ENCODE assay signal across 23 cellular contexts in genomic region chr7:118243695-118244094, GRCh38. TPM values are rescaled to one million over a fixed set of nuclear protein-coding genes. Genes with fewer than 3 reads are reported as not detected.
DNase-seq lines count a peak whose midpoint lies in the region; ATAC-seq, FAIRE-seq and TF ChIP-seq lines count a peak whose summit lies in the region.
"Had no signal": no experiment of that assay in that cellular context is flagged by ENCODE, and none has a peak within 500 bp of the region (broad histone marks: within the 10 kb centered on the region; RNA-seq: fewer than 3 reads in every experiment).

No MANE protein-coding gene starts in this region.

- TF ChIP-seq CTCF in testis (IDR thresholded peaks at IDR 0.05), result no peak
- TF ChIP-seq CTCF in pancreas (IDR thresholded peaks at IDR 0.05), result no peak

- H3K9me3 Mint-ChIP-seq in memory B cell, result no peaks in the 10 kb centered on the region
- peaks cover 0 to 3% of the 10 kb centered on the region in 2 donors for H3K9me3 Mint-ChIP-seq in stimulated activated naive B cell treated with anti-CD40 and anti-IgM and Interleukin-4, amounts not matched to agents 10 μg/mL and 1 μg/mL and 100 μg/mL, for 72 hours
- H3K9me3 Mint-ChIP-seq: CD8-positive, alpha-beta T cell had no signal

- no peak for FAIRE-seq in pancreas (lab: Jason Lieb, UNC)
- FAIRE-seq: A204.1, D721Med, GM12891, GM19239 had no signal

- H3K27ac ChIP-seq in testis, result no peak overlapping the region
- no peak overlapping the region for H3K27ac ChIP-seq in pancreas
- H3K27ac ChIP-seq: BLaER1 treated with 17β-estradiol and CSF1 and Interleukin-3, amounts not matched to agents 10 nM and 100 nM; C4-2B had no signal

- peak overlapping the region; percentile 35 for H3K27ac Mint-ChIP-seq in memory B cell
- H3K27ac Mint-ChIP-seq in stimulated activated naive B cell treated with anti-CD40 and anti-IgM and Interleukin-4, amounts not matched to agents 10 μg/mL and 1 μg/mL and 100 μg/mL, for 72 hours, result no peak overlapping the region
- H3K27ac Mint-ChIP-seq: CD4-positive, alpha-beta T cell; CD8-positive, alpha-beta T cell had no signal

- no peaks in the 10 kb centered on the region for H3K27me3 Mint-ChIP-seq in memory B cell
- peaks cover 9 to 12% of the 10 kb centered on the region in 2 donors for H3K27me3 Mint-ChIP-seq in stimulated activated naive B cell treated with anti-CD40 and anti-IgM and Interleukin-4, amounts not matched to agents 10 μg/mL and 1 μg/mL and 100 μg/mL, for 72 hours

- DNase-seq in memory B cell (ENCODE audit: low spot score in 2 of 2), result no peak
- DNase-seq in stimulated activated naive B cell treated with anti-CD40 and anti-IgM and Interleukin-4, amounts not matched to agents 10 μg/mL and 1 μg/mL and 100 μg/mL, for 72 hours, result no peak
- no peak for DNase-seq in testis
- DNase-seq in pancreas, result no peak
- no peak for DNase-seq in GM19238 (ENCODE audit: insufficient read length, low spot score)
- DNase-seq: 8988T; ACHN; Caco-2; Calu3; CD4-positive, alpha-beta T cell; CD8-positive, alpha-beta T cell; DMS79; DND-41; EL; GDM1 had no signal

- no peaks in the 10 kb centered on the region for H3K9me3 ChIP-seq in testis
- no peaks in the 10 kb centered on the region for H3K9me3 ChIP-seq in pancreas
- H3K9me3 ChIP-seq: BLaER1 treated with 17β-estradiol and CSF1 and Interleukin-3, amounts not matched to agents 10 nM and 100 nM; Caco-2 had no signal

- WGBS in testis, 2 donors, result 90 to 100% methylated on average over 1 of the region's 1 CpG
- 47 to 50% methylated on average over 1 of the region's 1 CpG for WGBS in pancreas, 2 donors

- no peaks in the 10 kb centered on the region for H3K36me3 Mint-ChIP-seq in memory B cell
- H3K36me3 Mint-ChIP-seq in stimulated activated naive B cell treated with anti-CD40 and anti-IgM and Interleukin-4, amounts not matched to agents 10 μg/mL and 1 μg/mL and 100 μg/mL, for 72 hours, result peaks cover 0 to 2% of the 10 kb centered on the region in 2 donors
- H3K36me3 Mint-ChIP-seq: CD8-positive, alpha-beta T cell had no signal

- H3K4me3 Mint-ChIP-seq in memory B cell, result no peak overlapping the region
- H3K4me3 Mint-ChIP-seq in stimulated activated naive B cell treated with anti-CD40 and anti-IgM and Interleukin-4, amounts not matched to agents 10 μg/mL and 1 μg/mL and 100 μg/mL, for 72 hours, result no peak overlapping the region
- H3K4me3 Mint-ChIP-seq: CD4-positive, alpha-beta T cell; CD8-positive, alpha-beta T cell had no signal

- H3K4me1 Mint-ChIP-seq in memory B cell, result no peaks in the 10 kb centered on the region
- peaks cover 2 to 4% of the 10 kb centered on the region in 2 donors for H3K4me1 Mint-ChIP-seq in stimulated activated naive B cell treated with anti-CD40 and anti-IgM and Interleukin-4, amounts not matched to agents 10 μg/mL and 1 μg/mL and 100 μg/mL, for 72 hours

- H3K27me3 ChIP-seq in testis (no peaks in the 10 kb centered on the region), pancreas (no peaks in the 10 kb centered on the region)
- H3K27me3 ChIP-seq: BLaER1 treated with 17β-estradiol and CSF1 and Interleukin-3, amounts not matched to agents 10 nM and 100 nM had no signal

- H3K4me1 ChIP-seq in testis (no peaks in the 10 kb centered on the region), pancreas (no peaks in the 10 kb centered on the region)
- H3K4me1 ChIP-seq: BLaER1 treated with 17β-estradiol and CSF1 and Interleukin-3, amounts not matched to agents 10 nM and 100 nM; Caco-2 had no signal

- no peak for TF ChIP-seq POLR2A in testis (IDR thresholded peaks at IDR 0.05)

- H3K4me3 ChIP-seq in testis (no peak overlapping the region), pancreas (no peak overlapping the region)
- H3K4me3 ChIP-seq: BLaER1 treated with 17β-estradiol and CSF1 and Interleukin-3, amounts not matched to agents 10 nM and 100 nM had no signal

- ATAC-seq in GM19351 (IDR thresholded peaks at IDR 0.05; ENCODE audit: unreplicated experiment), result peak; percentile 31
- no peak for ATAC-seq in memory B cell (ENCODE audit: low read depth)
- ATAC-seq in stimulated activated naive B cell treated with anti-CD40 and anti-IgM and Interleukin-4, amounts not matched to agents 10 μg/mL and 1 μg/mL and 100 μg/mL, for 72 hours (replicated peaks), result peak; percentile 29 to 55
- ATAC-seq in pancreas, result no peak
- ATAC-seq: CD8-positive, alpha-beta T cell had no signal

- H3K36me3 ChIP-seq in testis (ENCODE audit: low read depth, missing control alignments), result no peaks in the 10 kb centered on the region
- no peaks in the 10 kb centered on the region for H3K36me3 ChIP-seq in pancreas
- H3K36me3 ChIP-seq: BLaER1 treated with 17β-estradiol and CSF1 and Interleukin-3, amounts not matched to agents 10 nM and 100 nM had no signal

- intact Hi-C loops in testis (cut with DNase I; ENCODE audit: low total_unique reads) (no loop called here), pancreas (cut with DNase I) (no loop called here)

RNA-seq across cellular contexts. Expression of gene ANKRD7, which starts 19.2 kb away (rescaled TPM):
- total RNA-seq in testis (100 to 1,000 TPM; 503 to 598 TPM), pancreas (under 1 TPM; 0.28 to 0.94 (median 0.63) TPM)
- polyA plus RNA-seq in testis (ENCODE audit: insufficient read depth, low read depth, low replicate concordance) (1,292 TPM), pancreas (1 to 10 TPM in 1 of 2 donors, under 1 TPM in 1; 0.42 to 1.2 TPM)
- total RNA-seq: Caco-2; CD4-positive, alpha-beta T cell; CD8-positive, alpha-beta T cell had no signal
- polyA plus RNA-seq: BJ had no signal

RNA-seq across cellular contexts. Expression of gene LSM8, which starts 59.7 kb away (rescaled TPM):
- total RNA-seq in testis, result 10 to 100 TPM; 34.9 to 62.5 TPM
- 37.6 TPM for polyA plus RNA-seq in testis (ENCODE audit: insufficient read depth, low read depth, low replicate concordance)
- total RNA-seq in pancreas, result 10 to 100 TPM in 2 of 6 donors, 1 to 10 TPM in 4; 7.9 to 14.1 (median 9.0) TPM
- polyA plus RNA-seq in pancreas, result 10 to 100 TPM; 15.7 to 24.6 TPM

Comparison
In these comparisons a context has a peak if more than half of its experiments do, and no peak if none do; other contexts are left out.
1. ATAC-seq: peak in GM19351 (single experiment) and stimulated activated naive B cell treated with anti-CD40 and anti-IgM and Interleukin-4, amounts not matched to agents 10 μg/mL and 1 μg/mL and 100 μg/mL, for 72 hours (2 of 2); none in memory B cell (single experiment) and pancreas (0 of 4).
2. RNA of gene ANKRD7, which starts 19.2 kb away (total RNA-seq): 503 to 598 TPM in testis; 0.28 to 0.94 TPM in pancreas; every median in the first group is over 100 times any median in the second.